In the genomic region with DNA sequence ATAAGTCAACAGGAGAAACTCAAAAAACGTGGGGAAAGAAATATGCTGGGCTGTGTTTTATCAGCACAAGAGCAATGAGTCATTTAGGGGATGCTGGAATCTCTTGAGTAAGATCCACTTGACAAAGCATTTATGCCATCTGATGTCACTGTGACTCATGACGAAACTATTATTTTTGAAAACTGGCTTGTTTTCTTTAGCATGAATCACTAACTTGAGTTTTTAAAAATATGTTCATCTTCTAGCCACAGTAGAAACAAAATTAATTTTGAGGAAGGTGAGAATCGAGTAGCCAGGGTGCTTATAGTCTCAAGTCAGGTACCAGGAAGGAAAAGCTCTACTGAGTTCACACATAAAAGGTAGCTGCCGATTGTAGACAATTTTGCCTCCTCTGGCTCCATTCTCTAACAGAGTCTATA, we compare ENCODE assay signal across 11 cellular contexts.
DNase-seq lines count a peak whose midpoint lies in the region; ATAC-seq and TF ChIP-seq lines count a peak whose summit lies in the region.
"Had no signal": no experiment of that assay in that cellular context is flagged by ENCODE, and none has a peak within 500 bp of the region (broad histone marks: within the 10 kb centered on the region; RNA-seq: fewer than 3 reads in every experiment).

No MANE protein-coding gene starts in this region.

- H3K27me3 ChIP-seq in osteoblast (ENCODE audit: insufficient read depth, low read length) (no peaks in the 10 kb centered on the region), spleen (replicated peaks in 1 of 7) (no peaks in the 10 kb centered on the region)

- H3K36me3 ChIP-seq in osteoblast (ENCODE audit: insufficient read depth, low read length) (no peaks in the 10 kb centered on the region), spleen (no peaks in the 10 kb centered on the region)
- H3K36me3 ChIP-seq: prostate gland had no signal

- TF ChIP-seq POLR2A in spleen (IDR thresholded peaks at IDR 0.05): no peak

- no peaks in the 10 kb centered on the region for H3K36me3 Mint-ChIP-seq in activated T-helper 17 cell treated with anti-CD3 and anti-CD28 coated beads, Interleukin-2, amount 50 U/mL, for 72 hours (ENCODE audit: low read depth)

- H3K27ac ChIP-seq in osteoblast (ENCODE audit: low read depth, low read length) (peak overlapping the region; percentile 89), spleen (no peak overlapping the region)
- H3K27ac ChIP-seq: prostate gland had no signal

- no peaks in the 10 kb centered on the region for H3K27me3 Mint-ChIP-seq in activated T-helper 17 cell treated with anti-CD3 and anti-CD28 coated beads, Interleukin-2, amount 50 U/mL, for 72 hours

- peak; percentile 88 for DNase-seq in GM04504 (ENCODE audit: low read depth)
- peak; percentile 98 for DNase-seq in NCI-H226
- peak; percentile 99 for DNase-seq in dedifferentiated amniotic fluid mesenchymal stem cell (ENCODE audit: extremely low spot score)
- DNase-seq in osteoblast (ENCODE audit: insufficient read length, low spot score, missing footprints): peak; percentile 59
- no peak for DNase-seq in spleen
- no peak for DNase-seq in putamen (ENCODE audit: low spot score)
- DNase-seq in HuH-7.5 (ENCODE audit: low spot score): no peak
- DNase-seq: NCI-H82; stimulated activated naive CD4-positive, alpha-beta T cell had no signal

- no peak for ATAC-seq in activated T-helper 17 cell treated with anti-CD3 and anti-CD28 coated beads, Interleukin-2, amount 50 U/mL, for 72 hours (replicated peaks)

- H4K20me1 ChIP-seq in osteoblast (ENCODE audit: insufficient read depth, low read length): no peaks in the 10 kb centered on the region

- H3K4me3 ChIP-seq in osteoblast (ENCODE audit: insufficient read depth, low read length) (no peak overlapping the region), spleen (no peak overlapping the region)
- H3K4me3 ChIP-seq: prostate gland had no signal

- intact Hi-C loops in spleen (cut with DNase I; ENCODE audit: low total_unique reads): no loop called here

- no peak overlapping the region for H2AFZ ChIP-seq in osteoblast (ENCODE audit: low read length)

- H3K4me1 ChIP-seq in osteoblast (ENCODE audit: insufficient read depth, low read length): peaks cover 14% of the 10 kb centered on the region
- no peaks in the 10 kb centered on the region for H3K4me1 ChIP-seq in spleen
- H3K4me1 ChIP-seq: prostate gland had no signal

- H3K79me2 ChIP-seq in osteoblast (ENCODE audit: insufficient read depth, low read length): no peaks in the 10 kb centered on the region

- no peak overlapping the region for H3K4me3 Mint-ChIP-seq in activated T-helper 17 cell treated with anti-CD3 and anti-CD28 coated beads, Interleukin-2, amount 50 U/mL, for 72 hours

- H3K27ac Mint-ChIP-seq in activated T-helper 17 cell treated with anti-CD3 and anti-CD28 coated beads, Interleukin-2, amount 50 U/mL, for 72 hours: no peak overlapping the region

- H3K9me3 ChIP-seq in osteoblast (ENCODE audit: low read depth, low read length) (peaks cover 2% of the 10 kb centered on the region), spleen (peaks cover 0 to 25% (median 15%) of the 10 kb centered on the region in 8 donors)
- H3K9me3 ChIP-seq: prostate gland had no signal

- no peaks in the 10 kb centered on the region for H3K4me1 Mint-ChIP-seq in activated T-helper 17 cell treated with anti-CD3 and anti-CD28 coated beads, Interleukin-2, amount 50 U/mL, for 72 hours

- peak overlapping the region; percentile 62 for H3K4me2 ChIP-seq in osteoblast (ENCODE audit: insufficient read depth, low read length)

- TF ChIP-seq CTCF in osteoblast (IDR thresholded peaks at IDR 0.05; ENCODE audit: extremely low read depth, low read depth, low read length) (no peak), spleen (IDR thresholded peaks at IDR 0.05 in 8 of 11, conservative IDR thresholded peaks at IDR 0.05 in 3 of 11) (no peak)

- WGBS in spleen, 5 donors: 55 to 71% (median 65%) methylated on average over 4 of the region's 4 CpGs

- H3K9me3 Mint-ChIP-seq in activated T-helper 17 cell treated with anti-CD3 and anti-CD28 coated beads, Interleukin-2, amount 50 U/mL, for 72 hours: no peaks in the 10 kb centered on the region

Comparison
In these comparisons a context has a peak if more than half of its experiments do, and no peak if none do; other contexts are left out.
1. DNase-seq: peak in GM04504 (single experiment), NCI-H226 (single experiment), dedifferentiated amniotic fluid mesenchymal stem cell (single experiment) and osteoblast (single experiment); none in spleen (single experiment), putamen (single experiment) and HuH-7.5 (single experiment).